12 cellular contexts compared by ENCODE assay signal in genomic region chr2:147628971-147629421, GRCh38.
A peak's percentile ranks its signal among the peaks of the same experiment; 100 is the strongest.
DNase-seq lines count a peak whose midpoint lies in the region; ATAC-seq and TF ChIP-seq lines count a peak whose summit lies in the region.
"Had no signal": no experiment of that assay in that cellular context is flagged by ENCODE, and none has a peak within 500 bp of the region (broad histone marks: within the 10 kb centered on the region; RNA-seq: fewer than 3 reads in every experiment).

No MANE protein-coding gene starts in this region.

- ATAC-seq in activated CD4-positive, CD25-positive, alpha-beta regulatory T cell treated with anti-CD3 and anti-CD28 coated beads, Interleukin-2, amount 50 U/mL, for 24 hours = peak; percentile 61 to 74
- peak; percentile 58 for ATAC-seq in GM21723 (IDR thresholded peaks at IDR 0.05; ENCODE audit: unreplicated experiment)
- ATAC-seq in HG03571 (IDR thresholded peaks at IDR 0.05; ENCODE audit: unreplicated experiment) = peak; percentile 37
- ATAC-seq in lower lobe of right lung = peak; percentile 30 to 55
- no peak for ATAC-seq in T-helper 17 cell
- ATAC-seq: A549 had no signal

- peaks cover 6% of the 10 kb centered on the region for H3K4me1 ChIP-seq in lower lobe of right lung
- H3K4me1 ChIP-seq in uterus = no peaks in the 10 kb centered on the region
- H3K4me1 ChIP-seq: A549 had no signal

- no peaks in the 10 kb centered on the region for H3K36me3 ChIP-seq in lower lobe of right lung
- no peaks in the 10 kb centered on the region for H3K36me3 ChIP-seq in uterus

- H3K27me3 Mint-ChIP-seq in T-helper 17 cell = no peaks in the 10 kb centered on the region

- H3K4me3 ChIP-seq in lower lobe of right lung (no peak overlapping the region), uterus (no peak overlapping the region)
- H3K4me3 ChIP-seq: A549 had no signal

- no peaks in the 10 kb centered on the region for H3K36me3 Mint-ChIP-seq in T-helper 17 cell (ENCODE audit: low read depth)

- no peak for DNase-seq in activated CD4-positive, CD25-positive, alpha-beta regulatory T cell (lab: John Stamatoyannopoulos, UW)
- DNase-seq in lower lobe of right lung (no peak), KBM-7 (no peak), T-helper 17 cell (no peak), uterus (no peak)
- DNase-seq: foreskin melanocyte, midbrain, NCI-H2227 treated with DMSO at 0.1 percent for 48 hours had no signal

- intact Hi-C loops in lower lobe of right lung (cut with DNase I) (no loop called here), uterus (cut with DNase I; ENCODE audit: low total_unique reads) (no loop called here)

- no peak for TF ChIP-seq CTCF in lower lobe of right lung (IDR thresholded peaks at IDR 0.05)
- no peak for TF ChIP-seq CTCF in uterus (IDR thresholded peaks at IDR 0.05)

- H3K4me1 Mint-ChIP-seq in T-helper 17 cell = peaks cover 18% of the 10 kb centered on the region

- H3K27ac ChIP-seq in lower lobe of right lung = no peak overlapping the region
- no peak overlapping the region for H3K27ac ChIP-seq in uterus
- H3K27ac ChIP-seq: A549 had no signal

- H3K4me3 Mint-ChIP-seq in T-helper 17 cell = no peak overlapping the region

- no peak overlapping the region for H3K27ac Mint-ChIP-seq in T-helper 17 cell

- H3K27me3 ChIP-seq in lower lobe of right lung (ENCODE audit: low read depth) = no peaks in the 10 kb centered on the region
- no peaks in the 10 kb centered on the region for H3K27me3 ChIP-seq in uterus

- H3K9me3 ChIP-seq in lower lobe of right lung (no peaks in the 10 kb centered on the region), T-helper 17 cell (ENCODE audit: control insufficient read depth, low read length, poor library complexity, severe bottlenecking) (no peaks in the 10 kb centered on the region), uterus (no peaks in the 10 kb centered on the region)
- H3K9me3 ChIP-seq: A549 had no signal

- no peak for TF ChIP-seq POLR2A in uterus (IDR thresholded peaks at IDR 0.05)

- in situ Hi-C loops in KBM-7 (cut with MboI; ENCODE audit: low pct_unique_long_range_greater_than_20kb, low sequenced_read_pairs) = no loop called here
